ENCODE assay signal across 20 cellular contexts in genomic region chr1:162168935-162169545, GRCh38.
DNase-seq lines count a peak whose midpoint lies in the region; ATAC-seq and TF ChIP-seq lines count a peak whose summit lies in the region.
"Had no signal": no experiment of that assay in that cellular context is flagged by ENCODE, and none has a peak within 500 bp of the region (broad histone marks: within the 10 kb centered on the region; RNA-seq: fewer than 3 reads in every experiment).

No MANE protein-coding gene starts in this region.

- H3K27ac ChIP-seq in muscle layer of colon (ENCODE audit: low read depth, low read length) (peak overlapping the region; percentile 67), PC-9 (no peak overlapping the region), caudate nucleus (ENCODE audit: low read depth, low read length) (no peak overlapping the region)
- H3K27ac ChIP-seq: HL-60, vagina had no signal

- peaks cover 82% of the 10 kb centered on the region for H3K79me2 ChIP-seq in PC-9 (ENCODE audit: low read depth)

- H3F3A ChIP-seq in PC-9 (ENCODE audit: insufficient read depth, low read depth) = peaks cover 33% of the 10 kb centered on the region

- DNase-seq in BE2C (peak; percentile 46), NCI-H1092 treated with DMSO at 0.1 percent for 48 hours (lab: John Stamatoyannopoulos, UW) (peak; percentile 59), PC-9 (no peak), caudate nucleus (lab: John Stamatoyannopoulos, UW) (no peak)
- DNase-seq: ACHN; activated CD4-positive, alpha-beta memory T cell treated with anti-CD3 and anti-CD28 coated beads, Interleukin-2, amount 10 ng/mL, durations not matched to agents 7 days and 5 days; GDM1; kidney; NCI-H1436 treated with DMSO at 0.1 percent for 48 hours; OCI-M1; stimulated activated naive CD4-positive, alpha-beta T cell had no signal

- H3K9me3 Mint-ChIP-seq in brain = no peaks in the 10 kb centered on the region
- H3K9me3 Mint-ChIP-seq: activated CD4-positive, alpha-beta memory T cell treated with anti-CD3 and anti-CD28 coated beads, Interleukin-2, amount 10 ng/mL, durations not matched to agents 7 days and 5 days had no signal

- H2AFZ ChIP-seq in PC-9 = no peak overlapping the region

- H3K36me3 Mint-ChIP-seq in brain = no peaks in the 10 kb centered on the region

- POLR2A ChIA-PET in PC-9 (lab: Charles Lee; ENCODE audit: unreplicated experiment) = no interaction called here

- peak overlapping the region; percentile 36 to 75 (median 71) for H3K27ac Mint-ChIP-seq in brain
- H3K27ac Mint-ChIP-seq: activated CD4-positive, alpha-beta memory T cell treated with anti-CD3 and anti-CD28 coated beads, Interleukin-2, amount 10 ng/mL, durations not matched to agents 7 days and 5 days had no signal

- no peak for ATAC-seq in GM19463 (IDR thresholded peaks at IDR 0.05; ENCODE audit: unreplicated experiment)
- no peak for ATAC-seq in HG02678 (IDR thresholded peaks at IDR 0.05; ENCODE audit: unreplicated experiment)

- CTCF ChIA-PET in PC-9 (lab: Charles Lee) = no interaction called here

- H3K27me3 ChIP-seq in BE2C = no peaks in the 10 kb centered on the region
- no peaks in the 10 kb centered on the region for H3K27me3 ChIP-seq in muscle layer of colon (ENCODE audit: control insufficient read depth in 1 of 2, insufficient read depth in 2 of 2, low read length in 2 of 2)
- no peaks in the 10 kb centered on the region for H3K27me3 ChIP-seq in PC-9 (ENCODE audit: insufficient read depth, low read depth)
- H3K27me3 ChIP-seq: adrenal gland, heart right ventricle, pancreas, vagina had no signal

- H3K4me3 ChIP-seq in BE2C (ENCODE audit: low read depth, low read length) = no peak overlapping the region
- no peak overlapping the region for H3K4me3 ChIP-seq in muscle layer of colon (ENCODE audit: low read depth in 1 of 2, low read length in 2 of 2)
- no peak overlapping the region for H3K4me3 ChIP-seq in PC-9
- H3K4me3 ChIP-seq: adrenal gland, heart right ventricle, pancreas, vagina had no signal

- peaks cover 19% of the 10 kb centered on the region; the same call in 1 of the 2 replicates for H4K20me1 ChIP-seq in PC-9 (ENCODE audit: insufficient read depth)

- TF ChIP-seq CTCF in BE2C (IDR thresholded peaks at IDR 0.05; ENCODE audit: low read depth, low read length) (peak; percentile 12; the same call in 1 of the 2 replicates), brain (conservative IDR thresholded peaks at IDR 0.05) (no peak), PC-9 (conservative IDR thresholded peaks at IDR 0.05) (no peak)

- no peaks in the 10 kb centered on the region for H3K27me3 Mint-ChIP-seq in brain

- H3K4me1 Mint-ChIP-seq in brain = peaks cover 56% of the 10 kb centered on the region
- H3K4me1 Mint-ChIP-seq: activated CD4-positive, alpha-beta memory T cell treated with anti-CD3 and anti-CD28 coated beads, Interleukin-2, amount 10 ng/mL, durations not matched to agents 7 days and 5 days had no signal

- BruUV-seq in PC-9 (replicated peaks; lab: Mats Ljungman, UMichigan) = no TSS peak

- H3K4me3 Mint-ChIP-seq in brain = peak overlapping the region in 1 of 5 experiments; percentile 14
- H3K4me3 Mint-ChIP-seq: activated CD4-positive, alpha-beta memory T cell treated with anti-CD3 and anti-CD28 coated beads, Interleukin-2, amount 10 ng/mL, durations not matched to agents 7 days and 5 days had no signal

- intact Hi-C loops in PC-9 (cut with micrococcal nuclease; ENCODE audit: unreplicated experiment) = loop anchor here (5.0 kb wide), 1 partner anchor 98 kb away; no protein-coding TSS in a partner anchor

- H3K36me3 ChIP-seq in BE2C (no peaks in the 10 kb centered on the region), muscle layer of colon (ENCODE audit: insufficient read depth, low read length) (no peaks in the 10 kb centered on the region), PC-9 (ENCODE audit: low read depth) (no peaks in the 10 kb centered on the region)
- H3K36me3 ChIP-seq: adrenal gland, heart right ventricle, pancreas, vagina had no signal

- H3K9ac ChIP-seq in muscle layer of colon (ENCODE audit: low read length) = no peak overlapping the region

- no peak overlapping the region for H3K4me2 ChIP-seq in PC-9

- H3K9me2 ChIP-seq in PC-9 (ENCODE audit: insufficient read depth) = no peaks in the 10 kb centered on the region

- H3K9me3 ChIP-seq in BE2C (no peaks in the 10 kb centered on the region), muscle layer of colon (ENCODE audit: low read length) (no peaks in the 10 kb centered on the region), PC-9 (ENCODE audit: insufficient read depth, low read depth) (0 out of 2 replicates have a peak, but pooled peaks cover 2% of the 10 kb centered on the region)
- H3K9me3 ChIP-seq: adrenal gland, heart right ventricle, pancreas, vagina had no signal

- H3K4me1 ChIP-seq in BE2C (peaks cover 31% of the 10 kb centered on the region), muscle layer of colon (ENCODE audit: insufficient read depth, low read length) (peaks cover 45% of the 10 kb centered on the region), PC-9 (replicated peaks; ENCODE audit: insufficient read depth) (peaks cover 29% of the 10 kb centered on the region)

Comparison
In these comparisons a context has a peak if more than half of its experiments do, and no peak if none do; other contexts are left out.
1. DNase-seq: peak in BE2C (single experiment) and NCI-H1092 treated with DMSO at 0.1 percent for 48 hours (single experiment); none in PC-9 (0 of 2) and caudate nucleus (0 of 61).